28 cellular contexts compared by ENCODE assay signal in genomic region chr6:20665290-20665689, GRCh38.
"Had no signal": no experiment of that assay in that cellular context is flagged by ENCODE, and none has a peak within 500 bp of the region (broad histone marks: within the 10 kb centered on the region; RNA-seq: fewer than 3 reads in every experiment).

No MANE protein-coding gene starts in this region.

- H3K27ac ChIP-seq: neutrophil, pancreas, prostate gland, right lobe of liver, sigmoid colon, stomach, suprapubic skin, testis, tibial artery, transverse colon, upper lobe of right lung, uterus had no signal

- H3K4me3 Mint-ChIP-seq: naive thymus-derived CD8-positive, alpha-beta T cell; natural killer cell treated with Interleukin-12 subunit alpha and Interleukin-12 subunit beta and Interleukin-15 and Interleukin-18, amount 100 ng/mL, for 72 hours; nephron progenitor cell; neural crest cell; stimulated activated effector memory CD8-positive, alpha-beta T cell treated with anti-CD3 and anti-CD28 coated beads, Interleukin-12 subunit alpha, Interleukin-12 subunit beta, amount 100 ng/mL, for 72 hours; stimulated activated naive B cell treated with anti-CD40 and anti-IgM and Interleukin-4, amounts not matched to agents 10 μg/mL and 1 μg/mL and 100 μg/mL, for 72 hours; stimulated activated naive CD8-positive, alpha-beta T cell treated with anti-CD3 and anti-CD28 coated beads, Interleukin-15, Interleukin-2, amounts not matched to agents 100 ng/mL and 50 ng/mL, for 24 hours; type B pancreatic cell had no signal

- ATAC-seq: naive thymus-derived CD8-positive, alpha-beta T cell; natural killer cell treated with Interleukin-12 subunit alpha and Interleukin-12 subunit beta and Interleukin-15 and Interleukin-18, amount 100 ng/mL, for 72 hours; pancreas; right cardiac atrium; right lobe of liver; stimulated activated effector memory CD8-positive, alpha-beta T cell treated with anti-CD3 and anti-CD28 coated beads, Interleukin-12 subunit alpha, Interleukin-12 subunit beta, amount 100 ng/mL, for 72 hours; stimulated activated naive B cell treated with anti-CD40 and anti-IgM and Interleukin-4, amounts not matched to agents 10 μg/mL and 1 μg/mL and 100 μg/mL, for 72 hours; upper lobe of right lung had no signal

- H3K9me3 ChIP-seq: neutrophil, pancreas, prostate gland, right lobe of liver, sigmoid colon, stomach, suprapubic skin, testis, tibial artery, transverse colon, upper lobe of right lung, uterus had no signal

- H3K27me3 Mint-ChIP-seq: naive thymus-derived CD8-positive, alpha-beta T cell; natural killer cell treated with Interleukin-12 subunit alpha and Interleukin-12 subunit beta and Interleukin-15 and Interleukin-18, amount 100 ng/mL, for 72 hours; stimulated activated naive B cell treated with anti-CD40 and anti-IgM and Interleukin-4, amounts not matched to agents 10 μg/mL and 1 μg/mL and 100 μg/mL, for 72 hours; stimulated activated naive CD8-positive, alpha-beta T cell treated with anti-CD3 and anti-CD28 coated beads, Interleukin-15, Interleukin-2, amounts not matched to agents 100 ng/mL and 50 ng/mL, for 24 hours; type B pancreatic cell had no signal

- H3K27ac Mint-ChIP-seq: naive thymus-derived CD8-positive, alpha-beta T cell; natural killer cell treated with Interleukin-12 subunit alpha and Interleukin-12 subunit beta and Interleukin-15 and Interleukin-18, amount 100 ng/mL, for 72 hours; nephron progenitor cell; stimulated activated effector memory CD8-positive, alpha-beta T cell treated with anti-CD3 and anti-CD28 coated beads, Interleukin-12 subunit alpha, Interleukin-12 subunit beta, amount 100 ng/mL, for 72 hours; stimulated activated naive B cell treated with anti-CD40 and anti-IgM and Interleukin-4, amounts not matched to agents 10 μg/mL and 1 μg/mL and 100 μg/mL, for 72 hours; stimulated activated naive CD8-positive, alpha-beta T cell treated with anti-CD3 and anti-CD28 coated beads, Interleukin-15, Interleukin-2, amounts not matched to agents 100 ng/mL and 50 ng/mL, for 24 hours; type B pancreatic cell had no signal

- FAIRE-seq: pancreas, small intestine had no signal

- H3K36me3 Mint-ChIP-seq: type B pancreatic cell had no signal

- DNase-seq: naive thymus-derived CD8-positive, alpha-beta T cell; nephron progenitor cell; nucleus accumbens; pancreas; right cardiac atrium; right lobe of liver; sigmoid colon; small intestine; stimulated activated CD4-positive, alpha-beta T cell treated with anti-CD3 and anti-CD28 coated beads, Interleukin-15, amount 100 ng/mL, for 24 hours; stimulated activated CD4-positive, alpha-beta T cell treated with anti-CD3 and anti-CD28 coated beads, Interleukin-2, amount 100 ng/mL, for 24 hours; stimulated activated CD4-positive, alpha-beta T cell treated with anti-CD3 and anti-CD28 coated beads, Interleukin-2, amount 100 ng/mL, for 48 hours; stimulated activated CD4-positive, alpha-beta T cell treated with anti-CD3 and anti-CD28 coated beads, Interleukin-4, amount 100 ng/mL, for 24 hours; stimulated activated naive B cell treated with anti-CD40 and anti-IgM and Interleukin-4, amounts not matched to agents 10 μg/mL and 1 μg/mL and 100 μg/mL, for 72 hours; stimulated activated naive CD4-positive, alpha-beta T cell treated with Interleukin-2 at 50 U/mL for 16 hours; stomach; testis; tibial artery; transverse colon; upper lobe of right lung; uterus had no signal
